Comparison of ENCODE assay signal across 8 cellular contexts in genomic region chr12:130870442-130871285, GRCh38. TPM values are rescaled to one million over a fixed set of nuclear protein-coding genes. Genes with fewer than 3 reads are reported as not detected.
A peak's percentile ranks its signal among the peaks of the same experiment; 100 is the strongest.
DNase-seq lines count a peak whose midpoint lies in the region; ATAC-seq and TF ChIP-seq lines count a peak whose summit lies in the region.

No MANE protein-coding gene starts in this region.

- peaks cover 4% of the 10 kb centered on the region for H3K9me3 Mint-ChIP-seq in nephron

- peaks cover 0 to 22% (median 0%) of the 10 kb centered on the region in 3 donors for H3K36me3 ChIP-seq in Peyer's patch

- no peaks in the 10 kb centered on the region for H3K27me3 Mint-ChIP-seq in nephron (ENCODE audit: low read depth)

- no peaks in the 10 kb centered on the region for H3K9me3 ChIP-seq in Peyer's patch

- H3K4me3 Mint-ChIP-seq in nephron = peak overlapping the region; percentile 78 to 80 (median 79)

- peak overlapping the region; percentile 27 to 70 (median 58) for H3K27ac Mint-ChIP-seq in nephron

- peak; percentile 63 for ATAC-seq in GM18861 (IDR thresholded peaks at IDR 0.05; ENCODE audit: unreplicated experiment)
- ATAC-seq in HG03108 (IDR thresholded peaks at IDR 0.05; ENCODE audit: unreplicated experiment) = peak; percentile 35

- TF ChIP-seq POLR2A in Peyer's patch (IDR thresholded peaks at IDR 0.05) = no peak

- peak overlapping the region; percentile 92 to 99 (median 98) for H3K4me3 ChIP-seq in Peyer's patch
- H3K4me3 ChIP-seq in fibroblast of mammary gland (ENCODE audit: control insufficient read depth, low read depth, low read length) = peak overlapping the region; percentile 48

- H3K4me1 Mint-ChIP-seq in nephron = peaks cover 22% of the 10 kb centered on the region

- DNase-seq in AG20443 (ENCODE audit: low spot score) = peak; percentile 90
- peak; percentile 56 to 81 (median 71) for DNase-seq in Peyer's patch
- DNase-seq in activated T-helper 1 cell treated with anti-CD3 and anti-CD28 coated beads, Interleukin-2, amount 50 U/mL, for 16 hours (ENCODE audit: low read depth in 1 of 2, low spot score in 1 of 2) = peak; percentile 40 to 49
- peak; percentile 98 for DNase-seq in fibroblast of mammary gland (ENCODE audit: low read depth)
- peak; percentile 20 to 60 (median 50) for DNase-seq in stimulated activated naive CD4-positive, alpha-beta T cell (lab: John Stamatoyannopoulos, UW)

- H3K27me3 ChIP-seq in Peyer's patch = no peaks in the 10 kb centered on the region

- TF ChIP-seq CTCF in Peyer's patch (IDR thresholded peaks at IDR 0.05) (peak; percentile 25 to 54 (median 43)), fibroblast of mammary gland (conservative IDR thresholded peaks at IDR 0.05; ENCODE audit: control insufficient read depth, insufficient read depth, low read depth, low read length) (peak; percentile 77), nephron (IDR thresholded peaks at IDR 0.05; ENCODE audit: unreplicated experiment in 3 of 3) (peak; percentile 22 to 40 (median 23))

- peak overlapping the region; percentile 6 to 86 (median 78) for H3K27ac ChIP-seq in Peyer's patch

- peaks cover 0 to 21% (median 6%) of the 10 kb centered on the region in 4 donors for H3K4me1 ChIP-seq in Peyer's patch

- peaks cover 32% of the 10 kb centered on the region for H3K36me3 Mint-ChIP-seq in nephron (ENCODE audit: low read depth)

RNA-seq across cellular contexts. Expression of gene RAN, which starts 1.2 kb away (rescaled TPM):
- total RNA-seq in Peyer's patch = 100 to 1,000 TPM in 2 of 4 donors, 10 to 100 TPM in 2; 48.4 to 154 (median 114) TPM

RNA-seq across cellular contexts. Expression of gene STX2, which starts 31.6 kb away (rescaled TPM):
- 100 to 1,000 TPM in 1 of 4 donors, 1 to 10 TPM in 3; 5.3 to 115 (median 9.0) TPM for total RNA-seq in Peyer's patch

Comparison
In these comparisons a context has a peak if more than half of its experiments do, and no peak if none do; other contexts are left out.
1. Peak in every context shown above with its lines: DNase-seq, ATAC-seq, H3K4me3 ChIP-seq and H3K27ac ChIP-seq.
2. DNase-seq: peak in every context shown above with its lines; median percentile 98 in fibroblast of mammary gland; 90 in AG20443; 71 in Peyer's patch; 50 in stimulated activated naive CD4-positive, alpha-beta T cell; 44 in activated T-helper 1 cell treated with anti-CD3 and anti-CD28 coated beads, Interleukin-2, amount 50 U/mL, for 16 hours.
3. CTCF ChIP-seq: peak in every context shown above with its lines; median percentile 77 in fibroblast of mammary gland; 43 in Peyer's patch; 23 in nephron.